In genomic region chr1:23718482-23718881, GRCh38 we compare ENCODE assay signal across 9 cellular contexts. TPM values are rescaled to one million over a fixed set of nuclear protein-coding genes. Genes with fewer than 3 reads are reported as not detected.
A peak's percentile ranks its signal among the peaks of the same experiment; 100 is the strongest.
DNase-seq lines count a peak whose midpoint lies in the region; ATAC-seq, FAIRE-seq and TF ChIP-seq lines count a peak whose summit lies in the region.
"Had no signal": no experiment of that assay in that cellular context is flagged by ENCODE, and none has a peak within 500 bp of the region (broad histone marks: within the 10 kb centered on the region; RNA-seq: fewer than 3 reads in every experiment).

No MANE protein-coding gene starts in this region.

- H3K36me3 ChIP-seq in endothelial cell of umbilical vein (ENCODE audit: control insufficient read depth in 2 of 2, extremely low read depth in 1 of 2, insufficient read depth in 2 of 2, low read length in 2 of 2) (peaks cover 0 to 3% of the 10 kb centered on the region in 2 experiments), spleen (no peaks in the 10 kb centered on the region)

- DNase-seq in NCI-H146 (lab: John Stamatoyannopoulos, UW) (peak; percentile 32), NCI-H146 treated with DMSO at 0.1 percent for 48 hours (lab: John Stamatoyannopoulos, UW; ENCODE audit: unreplicated experiment) (no peak), NCI-H2171 treated with DMSO at 0.1 percent for 48 hours (lab: John Stamatoyannopoulos, UW) (peak; percentile 65), endothelial cell of umbilical vein (ENCODE audit: low read depth, low spot score) (peak; percentile 29), spleen (peak; percentile 30), SIG-M5 treated with dmso at 0.1 percent for 504 hours (lab: John Stamatoyannopoulos, UW; ENCODE audit: unreplicated experiment) (no peak), SIG-M5 (lab: John Stamatoyannopoulos, UW) (no peak)

- TF ChIP-seq CTCF in endothelial cell of umbilical vein (IDR thresholded peaks at IDR 0.05; ENCODE audit: extremely low read depth in 1 of 2, insufficient read depth in 1 of 2, low read depth in 1 of 2, low read length in 2 of 2): peak; percentile 43 to 55
- peak in 3 of 11 experiments; percentile 15 to 42 (median 24) for TF ChIP-seq CTCF in spleen (IDR thresholded peaks at IDR 0.05 in 8 of 11, conservative IDR thresholded peaks at IDR 0.05 in 3 of 11)

- dilution Hi-C loops in endothelial cell of umbilical vein (cut with MboI; ENCODE audit: extremely low pct_ligation_motif_present, low sequenced_read_pairs): no loop called here

- H3K4me2 ChIP-seq in endothelial cell of umbilical vein (ENCODE audit: insufficient read depth, low read length): no peak overlapping the region
- H3K4me2 ChIP-seq: BLaER1 had no signal

- no peak for ATAC-seq in HG03457 (IDR thresholded peaks at IDR 0.05; ENCODE audit: unreplicated experiment)

- peak; percentile 74 for FAIRE-seq in endothelial cell of umbilical vein (lab: Jason Lieb, UNC)

- no peaks in the 10 kb centered on the region for H4K20me1 ChIP-seq in endothelial cell of umbilical vein (replicated peaks; ENCODE audit: control insufficient read depth, extremely low read depth, insufficient read depth, low read length)

- no peaks in the 10 kb centered on the region for H3K4me1 ChIP-seq in endothelial cell of umbilical vein (ENCODE audit: control insufficient read depth, extremely low read depth, insufficient read depth, low read length)
- H3K4me1 ChIP-seq in spleen: peaks cover 0 to 33% (median 8%) of the 10 kb centered on the region in 6 donors

- 81 to 89% (median 86%) methylated on average over 3 of the region's 3 CpGs for WGBS in spleen, 5 donors

- no peaks in the 10 kb centered on the region for H3K9me1 ChIP-seq in endothelial cell of umbilical vein (replicated peaks; ENCODE audit: control insufficient read depth, extremely low read depth, insufficient read depth, low read length)

- H3K27me3 ChIP-seq in endothelial cell of umbilical vein (ENCODE audit: control insufficient read depth in 2 of 2, insufficient read depth in 2 of 2, low read length in 2 of 2) (no peaks in the 10 kb centered on the region), spleen (replicated peaks in 1 of 7) (no peaks in the 10 kb centered on the region)
- H3K27me3 ChIP-seq: BLaER1 had no signal

- H2AFZ ChIP-seq in endothelial cell of umbilical vein (ENCODE audit: low read depth, low read length): no peak overlapping the region

- TF ChIP-seq POLR2A in endothelial cell of umbilical vein (IDR thresholded peaks at IDR 0.05; ENCODE audit: low read depth, low read length): no peak
- TF ChIP-seq POLR2A in spleen (IDR thresholded peaks at IDR 0.05): no peak

- no peak overlapping the region for H3K27ac ChIP-seq in endothelial cell of umbilical vein (ENCODE audit: insufficient read depth, low read depth, low read length)
- H3K27ac ChIP-seq in spleen: no peak overlapping the region
- H3K27ac ChIP-seq: BLaER1 had no signal

- intact Hi-C loops in endothelial cell of umbilical vein (cut with micrococcal nuclease): no loop called here
- intact Hi-C loops in spleen (cut with DNase I; ENCODE audit: low total_unique reads): no loop called here

- POLR2A ChIA-PET in endothelial cell of umbilical vein (lab: Charles Lee): no interaction called here

- H3K4me3 ChIP-seq in endothelial cell of umbilical vein (replicated peaks in 1 of 3; ENCODE audit: insufficient read depth in 1 of 3, low read depth in 1 of 3, low read length in 3 of 3) (no peak overlapping the region), spleen (no peak overlapping the region)
- H3K4me3 ChIP-seq: BLaER1 had no signal

- CTCF ChIA-PET in endothelial cell of umbilical vein (lab: Charles Lee): no interaction called here

- no TSS peak for BruUV-seq in endothelial cell of umbilical vein (replicated peaks; lab: Mats Ljungman, UMichigan)

- H3K9ac ChIP-seq in endothelial cell of umbilical vein (replicated peaks; ENCODE audit: extremely low read depth, insufficient read depth, low read length): no peak overlapping the region
- H3K9ac ChIP-seq: BLaER1 had no signal

- H3K9me3 ChIP-seq in endothelial cell of umbilical vein (replicated peaks; ENCODE audit: control insufficient read depth, insufficient read depth, low read length) (no peaks in the 10 kb centered on the region), spleen (no peaks in the 10 kb centered on the region)
- H3K9me3 ChIP-seq: BLaER1 had no signal

- peaks cover 63% of the 10 kb centered on the region for H3K79me2 ChIP-seq in endothelial cell of umbilical vein (ENCODE audit: control insufficient read depth, insufficient read depth, low read length)

TF ChIP-seq in endothelial cell of umbilical vein, 7 proteins besides CTCF, POLR2A, EP300 and RAD21:
- TF ChIP-seq FOS (IDR thresholded peaks at IDR 0.05; ENCODE audit: borderline replicate concordance, insufficient read depth, low read length) (no peak), MYC (IDR thresholded peaks at IDR 0.05; ENCODE audit: low read depth, low read length) (no peak), JUN (IDR thresholded peaks at IDR 0.05; ENCODE audit: borderline replicate concordance, insufficient read depth, insufficient read length, low read depth) (no peak), POLR2AphosphoS5 (IDR thresholded peaks at IDR 0.05; ENCODE audit: insufficient read depth, low read depth, low read length) (no peak), EZH2 (IDR thresholded peaks at IDR 0.05; ENCODE audit: borderline replicate concordance, low read depth, low read length, severe bottlenecking) (no peak), GATA2 (IDR thresholded peaks at IDR 0.05; ENCODE audit: insufficient read depth, insufficient read length, low read depth, low read length) (no peak)
- TF ChIP-seq, protein P1, sequence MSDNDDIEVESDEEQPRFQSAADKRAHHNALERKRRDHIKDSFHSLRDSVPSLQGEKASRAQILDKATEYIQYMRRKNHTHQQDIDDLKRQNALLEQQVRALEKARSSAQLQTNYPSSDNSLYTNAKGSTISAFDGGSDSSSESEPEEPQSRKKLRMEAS (IDR thresholded peaks at IDR 0.05; ENCODE audit: insufficient read depth, insufficient read length): no peak

RNA-seq across cellular contexts. Expression of gene ELOA, which starts 24.8 kb away (rescaled TPM):
- total RNA-seq in endothelial cell of umbilical vein (41.0 and 42.6 TPM in 2 replicates), spleen (10 to 100 TPM; 30.3 to 38.0 (median 34.0) TPM)
- polyA plus RNA-seq in endothelial cell of umbilical vein (10.8 and 11.9 TPM in 2 replicates), spleen (10 to 100 TPM in 2 of 3 donors, 1 to 10 TPM in 1; 7.9 to 12.2 (median 10.0) TPM)
- 16.0 and 17.0 TPM in 2 replicates for polyA plus RNA-seq in endothelial cell of umbilical vein (2011; cell fraction: cytosol; rRNA removed)
- 27.4 and 29.5 TPM in 2 replicates for polyA plus RNA-seq in endothelial cell of umbilical vein (2011; cell fraction: nucleus; rRNA removed)
- 17.3 and 31.8 TPM in 2 replicates for polyA plus RNA-seq in endothelial cell of umbilical vein (2012)
- polyA minus RNA-seq in endothelial cell of umbilical vein: 16.6 and 17.9 TPM in 2 replicates
- 23.2 TPM for polyA minus RNA-seq in endothelial cell of umbilical vein (2011; cell fraction: cytosol; rRNA and poly(A)+ RNA removed)
- 9.1 and 10.1 TPM in 2 replicates for polyA minus RNA-seq in endothelial cell of umbilical vein (2011; cell fraction: nucleus; rRNA and poly(A)+ RNA removed)

RNA-seq across cellular contexts. Expression of gene RPL11, which starts 26.9 kb away (rescaled TPM):
- 1,084 and 1,169 TPM in 2 replicates for total RNA-seq in endothelial cell of umbilical vein
- 656 and 861 TPM in 2 replicates for polyA plus RNA-seq in endothelial cell of umbilical vein
- polyA plus RNA-seq in endothelial cell of umbilical vein (2011; cell fraction: cytosol; rRNA removed): 1,857 and 2,097 TPM in 2 replicates
- polyA plus RNA-seq in endothelial cell of umbilical vein (2011; cell fraction: nucleus; rRNA removed): 491 and 654 TPM in 2 replicates
- 2,376 and 2,717 TPM in 2 replicates for polyA plus RNA-seq in endothelial cell of umbilical vein (2012)
- 532 and 552 TPM in 2 replicates for polyA minus RNA-seq in endothelial cell of umbilical vein
- polyA minus RNA-seq in endothelial cell of umbilical vein (2011; cell fraction: cytosol; rRNA and poly(A)+ RNA removed): 533 TPM
- 123 and 143 TPM in 2 replicates for polyA minus RNA-seq in endothelial cell of umbilical vein (2011; cell fraction: nucleus; rRNA and poly(A)+ RNA removed)
- total RNA-seq in spleen: 1,000 to 10,000 TPM in 4 of 7 donors, 100 to 1,000 TPM in 3; 864 to 1,229 (median 1,082) TPM
- 1,000 to 10,000 TPM; 4,161 to 6,089 (median 5,782) TPM for polyA plus RNA-seq in spleen

RNA-seq across cellular contexts. Expression of gene PITHD1, which starts 59.7 kb away (rescaled TPM):
- total RNA-seq in endothelial cell of umbilical vein (35.8 and 42.5 TPM in 2 replicates), spleen (10 to 100 TPM; 43.9 to 68.5 (median 52.4) TPM)
- polyA plus RNA-seq in endothelial cell of umbilical vein (31.5 and 43.1 TPM in 2 replicates), spleen (10 to 100 TPM; 48.3 to 65.3 (median 51.6) TPM)
- 38.1 and 42.2 TPM in 2 replicates for polyA plus RNA-seq in endothelial cell of umbilical vein (2011; cell fraction: cytosol; rRNA removed)
- polyA plus RNA-seq in endothelial cell of umbilical vein (2011; cell fraction: nucleus; rRNA removed): 32.1 and 39.7 TPM in 2 replicates
- polyA plus RNA-seq in endothelial cell of umbilical vein (2012): 26.5 and 35.3 TPM in 2 replicates
- polyA minus RNA-seq in endothelial cell of umbilical vein: 13.1 and 19.8 TPM in 2 replicates
- 17.3 TPM for polyA minus RNA-seq in endothelial cell of umbilical vein (2011; cell fraction: cytosol; rRNA and poly(A)+ RNA removed)
- polyA minus RNA-seq in endothelial cell of umbilical vein (2011; cell fraction: nucleus; rRNA and poly(A)+ RNA removed): 7.6 and 13.0 TPM in 2 replicates

Comparison
In these comparisons a context has a peak if more than half of its experiments do, and no peak if none do; other contexts are left out.
1. DNase-seq: peak in NCI-H146 (single experiment), NCI-H2171 treated with DMSO at 0.1 percent for 48 hours (single experiment), endothelial cell of umbilical vein (single experiment) and spleen (single experiment); none in NCI-H146 treated with DMSO at 0.1 percent for 48 hours (single experiment), SIG-M5 treated with dmso at 0.1 percent for 504 hours (single experiment) and SIG-M5 (single experiment).